ENCODE assay signal across 11 cellular contexts in genomic region chr1:34851431-34852105, GRCh38. TPM values are rescaled to one million over a fixed set of nuclear protein-coding genes. Genes with fewer than 3 reads are reported as not detected.
A peak's percentile ranks its signal among the peaks of the same experiment; 100 is the strongest.
DNase-seq lines count a peak whose midpoint lies in the region; ATAC-seq and TF ChIP-seq lines count a peak whose summit lies in the region.
"Had no signal": no experiment of that assay in that cellular context is flagged by ENCODE, and none has a peak within 500 bp of the region (broad histone marks: within the 10 kb centered on the region; RNA-seq: fewer than 3 reads in every experiment).

No MANE protein-coding gene starts in this region.

- ATAC-seq in esophagus mucosa: peak; percentile 49
- ATAC-seq in upper lobe of left lung (ENCODE audit: low FRiP score in 2 of 2): no peak
- no peak for ATAC-seq in GM21717 (IDR thresholded peaks at IDR 0.05; ENCODE audit: unreplicated experiment)
- ATAC-seq in activated T-helper 17 cell treated with anti-CD3 and anti-CD28 coated beads, Interleukin-2, amount 50 U/mL, for 72 hours (replicated peaks): no peak

- no peak for TF ChIP-seq EP300 in upper lobe of left lung (IDR thresholded peaks at IDR 0.05)

- TF ChIP-seq CTCF in upper lobe of left lung (IDR thresholded peaks at IDR 0.05): no peak

- no peak overlapping the region for H3K4me3 ChIP-seq in upper lobe of left lung

- H3K9me3 ChIP-seq in upper lobe of left lung: no peaks in the 10 kb centered on the region

- WGBS in upper lobe of left lung, 2 donors: 72 to 79% methylated on average over 12 to 13 of the region's 13 CpGs

- H3K4me1 ChIP-seq in upper lobe of left lung: peaks cover 16 to 26% (median 21%) of the 10 kb centered on the region in 4 donors

- H3K4me3 Mint-ChIP-seq in activated naive CD4-positive, alpha-beta T cell treated with anti-CD3 and anti-CD28 coated beads for 36 hours: no peak overlapping the region
- H3K4me3 Mint-ChIP-seq in activated T-helper 17 cell treated with anti-CD3 and anti-CD28 coated beads, Interleukin-2, amount 50 U/mL, for 72 hours: no peak overlapping the region
- H3K4me3 Mint-ChIP-seq: activated B cell treated with CpG ODN at 0.5 μM for 24 hours had no signal

- intact Hi-C loops in activated naive CD4-positive, alpha-beta T cell treated with anti-CD3 and anti-CD28 coated beads for 36 hours (cut with micrococcal nuclease): loop anchor here (1.0 to 10.0 kb wide), 6 partner anchors 15 to 923 kb away; partner anchors contain the start of genes KIAA0319L and NCDN

- no peaks in the 10 kb centered on the region for H3K27me3 Mint-ChIP-seq in activated naive CD4-positive, alpha-beta T cell treated with anti-CD3 and anti-CD28 coated beads for 36 hours (ENCODE audit: low read depth)
- H3K27me3 Mint-ChIP-seq in activated T-helper 17 cell treated with anti-CD3 and anti-CD28 coated beads, Interleukin-2, amount 50 U/mL, for 72 hours: no peaks in the 10 kb centered on the region
- H3K27me3 Mint-ChIP-seq: activated B cell treated with CpG ODN at 0.5 μM for 24 hours had no signal

- no peaks in the 10 kb centered on the region for H3K27me3 ChIP-seq in upper lobe of left lung

- DNase-seq in astrocyte of the hippocampus (ENCODE audit: low read depth, low spot score): peak; percentile 40
- DNase-seq in medulla oblongata (ENCODE audit: extremely low spot score): peak; percentile 66
- DNase-seq in upper lobe of left lung: peak in 1 of 2 donors; percentile 37
- no peak for DNase-seq in activated naive CD4-positive, alpha-beta T cell treated with anti-CD3 and anti-CD28 coated beads for 36 hours
- DNase-seq in NCI-H748 (lab: John Stamatoyannopoulos, UW; ENCODE audit: unreplicated experiment): no peak
- DNase-seq: activated B cell treated with CpG ODN at 0.5 μM for 24 hours; activated CD8-positive, alpha-beta memory T cell treated with anti-CD3 and anti-CD28 coated beads, Interleukin-2, amount 50 U/mL, for 48 hours; NCI-H2107 had no signal

- H3K36me3 ChIP-seq in upper lobe of left lung: peaks cover 14 to 48% (median 25%) of the 10 kb centered on the region in 4 donors

- no peak overlapping the region for H3K27ac Mint-ChIP-seq in activated naive CD4-positive, alpha-beta T cell treated with anti-CD3 and anti-CD28 coated beads for 36 hours
- H3K27ac Mint-ChIP-seq in activated T-helper 17 cell treated with anti-CD3 and anti-CD28 coated beads, Interleukin-2, amount 50 U/mL, for 72 hours: no peak overlapping the region
- H3K27ac Mint-ChIP-seq: activated B cell treated with CpG ODN at 0.5 μM for 24 hours had no signal

- H3K27ac ChIP-seq in upper lobe of left lung: peak overlapping the region in 3 of 4 donors; percentile 16 to 70 (median 60)

- no peak for TF ChIP-seq POLR2A in upper lobe of left lung (IDR thresholded peaks at IDR 0.05)

- peaks cover 24% of the 10 kb centered on the region for H3K36me3 Mint-ChIP-seq in activated naive CD4-positive, alpha-beta T cell treated with anti-CD3 and anti-CD28 coated beads for 36 hours (ENCODE audit: low read depth)
- H3K36me3 Mint-ChIP-seq in activated T-helper 17 cell treated with anti-CD3 and anti-CD28 coated beads, Interleukin-2, amount 50 U/mL, for 72 hours (ENCODE audit: low read depth): peaks cover 82% of the 10 kb centered on the region

- no peaks in the 10 kb centered on the region for H3K9me3 Mint-ChIP-seq in activated naive CD4-positive, alpha-beta T cell treated with anti-CD3 and anti-CD28 coated beads for 36 hours
- H3K9me3 Mint-ChIP-seq in activated T-helper 17 cell treated with anti-CD3 and anti-CD28 coated beads, Interleukin-2, amount 50 U/mL, for 72 hours: no peaks in the 10 kb centered on the region
- H3K9me3 Mint-ChIP-seq: activated B cell treated with CpG ODN at 0.5 μM for 24 hours had no signal

- peaks cover 18% of the 10 kb centered on the region for H3K4me1 Mint-ChIP-seq in activated naive CD4-positive, alpha-beta T cell treated with anti-CD3 and anti-CD28 coated beads for 36 hours (ENCODE audit: low read depth)
- peaks cover 22% of the 10 kb centered on the region for H3K4me1 Mint-ChIP-seq in activated T-helper 17 cell treated with anti-CD3 and anti-CD28 coated beads, Interleukin-2, amount 50 U/mL, for 72 hours

- CTCF ChIA-PET in activated naive CD4-positive, alpha-beta T cell treated with anti-CD3 and anti-CD28 coated beads for 36 hours (lab: Charles Lee): interaction anchor here (0.7 to 2.1 kb wide), 6 partner anchors 13 to 215 kb away, joined by 3 to 19 read pairs (median 4); partner anchors contain the start of gene GJA4

RNA-seq across cellular contexts. Expression of gene SMIM12, which starts 8.0 kb away (rescaled TPM):
- total RNA-seq in esophagus mucosa (40.4 TPM), upper lobe of left lung (10 to 100 TPM in 5 of 6 donors, 1 to 10 TPM in 1; 6.3 to 46.6 (median 30.9) TPM)
- total RNA-seq in activated naive CD4-positive, alpha-beta T cell treated with anti-CD3 and anti-CD28 coated beads for 36 hours: 10 to 100 TPM; 37.6 to 38.6 TPM
- 10 to 100 TPM; 30.3 to 60.0 TPM for total RNA-seq in activated T-helper 17 cell treated with anti-CD3 and anti-CD28 coated beads, Interleukin-2, amount 50 U/mL, for 72 hours

RNA-seq across cellular contexts. Expression of gene GJA4, which starts 58.8 kb away (rescaled TPM):
- total RNA-seq in esophagus mucosa: 2.0 TPM
- 10 to 100 TPM in 4 of 6 donors, 1 to 10 TPM in 2; 5.2 to 41.1 (median 19.2) TPM for total RNA-seq in upper lobe of left lung
- total RNA-seq in activated naive CD4-positive, alpha-beta T cell treated with anti-CD3 and anti-CD28 coated beads for 36 hours: under 1 TPM; 0.24 to 0.69 TPM
- not detected for total RNA-seq in activated T-helper 17 cell treated with anti-CD3 and anti-CD28 coated beads, Interleukin-2, amount 50 U/mL, for 72 hours
- total RNA-seq: activated B cell treated with CpG ODN at 0.5 μM for 24 hours had no signal

Comparison
In these comparisons a context has a peak if more than half of its experiments do, and no peak if none do; other contexts are left out.
1. DNase-seq: peak in astrocyte of the hippocampus (single experiment) and medulla oblongata (single experiment); none in activated naive CD4-positive, alpha-beta T cell treated with anti-CD3 and anti-CD28 coated beads for 36 hours (single experiment) and NCI-H748 (single experiment).